Comparison of ENCODE assay signal across 2 cellular contexts in the genomic region with DNA sequence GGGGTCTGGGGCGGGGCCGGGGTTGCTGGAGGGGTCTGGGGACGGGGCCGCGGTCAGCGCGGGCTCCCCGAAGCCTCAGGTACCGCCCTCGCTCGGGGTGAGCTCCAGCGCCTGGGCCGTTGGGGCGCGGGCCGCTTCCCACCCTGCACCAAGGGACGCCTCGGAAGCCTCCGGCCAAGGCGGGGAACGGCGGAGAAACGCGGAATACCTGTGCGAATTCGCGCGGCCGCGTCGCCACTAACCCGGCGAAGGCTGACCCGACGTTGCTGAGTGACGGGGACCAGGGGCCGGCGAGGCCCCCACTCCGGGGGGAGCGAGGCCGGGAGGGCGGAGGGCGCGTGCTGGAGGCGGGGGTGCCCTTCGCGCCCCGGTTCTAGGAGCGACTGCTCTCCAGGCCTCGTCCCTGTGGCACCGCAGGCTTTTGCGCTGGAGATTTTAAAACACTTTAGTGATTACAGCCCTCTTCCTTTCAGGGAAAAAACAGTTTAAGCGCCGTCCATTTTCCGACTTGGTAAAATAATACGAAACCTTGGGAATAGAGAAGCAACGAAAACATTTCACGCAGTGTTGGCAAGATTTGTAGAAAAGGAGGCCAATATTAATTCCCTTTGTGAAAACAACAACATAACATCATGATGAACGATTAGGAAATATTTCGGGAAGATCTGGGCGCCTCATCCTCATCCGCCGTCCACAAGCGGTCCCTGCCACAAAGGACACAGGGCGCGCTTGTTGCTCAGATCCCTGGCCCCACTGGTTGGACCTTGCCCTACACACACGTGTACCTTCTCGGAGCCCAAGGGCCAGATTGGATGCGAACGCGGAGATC.
TF ChIP-seq lines count a peak whose summit lies in the region.

No MANE protein-coding gene starts in this region.

TF ChIP-seq in A549, 52 proteins besides CTCF, POLR2A, EP300 and RAD21 (continued from another document):
- TF ChIP-seq, protein P1, sequence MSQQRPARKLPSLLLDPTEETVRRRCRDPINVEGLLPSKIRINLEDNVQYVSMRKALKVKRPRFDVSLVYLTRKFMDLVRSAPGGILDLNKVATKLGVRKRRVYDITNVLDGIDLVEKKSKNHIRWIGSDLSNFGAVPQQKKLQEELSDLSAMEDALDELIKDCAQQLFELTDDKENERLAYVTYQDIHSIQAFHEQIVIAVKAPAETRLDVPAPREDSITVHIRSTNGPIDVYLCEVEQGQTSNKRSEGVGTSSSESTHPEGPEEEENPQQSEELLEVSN (IDR thresholded peaks at IDR 0.05; ENCODE audit: borderline replicate concordance, low read depth) = peak; percentile 36
- no peak for TF ChIP-seq HDAC2 (IDR thresholded peaks at IDR 0.05)
- TF ChIP-seq POLR2AphosphoS2 (conservative IDR thresholded peaks at IDR 0.05; ENCODE audit: low read length) = no peak
- TF ChIP-seq ZNF302 (CRISPR knock-in tag; IDR thresholded peaks at IDR 0.05) = no peak
- TF ChIP-seq MYC (IDR thresholded peaks at IDR 0.05; ENCODE audit: borderline replicate concordance, low read length) = no peak
- no peak for TF ChIP-seq GATA3 (IDR thresholded peaks at IDR 0.05; ENCODE audit: borderline replicate concordance)
- TF ChIP-seq, protein P2, sequence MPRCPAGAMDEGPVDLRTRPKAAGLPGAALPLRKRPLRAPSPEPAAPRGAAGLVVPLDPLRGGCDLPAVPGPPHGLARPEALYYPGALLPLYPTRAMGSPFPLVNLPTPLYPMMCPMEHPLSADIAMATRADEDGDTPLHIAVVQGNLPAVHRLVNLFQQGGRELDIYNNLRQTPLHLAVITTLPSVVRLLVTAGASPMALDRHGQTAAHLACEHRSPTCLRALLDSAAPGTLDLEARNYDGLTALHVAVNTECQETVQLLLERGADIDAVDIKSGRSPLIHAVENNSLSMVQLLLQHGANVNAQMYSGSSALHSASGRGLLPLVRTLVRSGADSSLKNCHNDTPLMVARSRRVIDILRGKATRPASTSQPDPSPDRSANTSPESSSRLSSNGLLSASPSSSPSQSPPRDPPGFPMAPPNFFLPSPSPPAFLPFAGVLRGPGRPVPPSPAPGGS (IDR thresholded peaks at IDR 0.05) = no peak
- TF ChIP-seq, protein P3, sequence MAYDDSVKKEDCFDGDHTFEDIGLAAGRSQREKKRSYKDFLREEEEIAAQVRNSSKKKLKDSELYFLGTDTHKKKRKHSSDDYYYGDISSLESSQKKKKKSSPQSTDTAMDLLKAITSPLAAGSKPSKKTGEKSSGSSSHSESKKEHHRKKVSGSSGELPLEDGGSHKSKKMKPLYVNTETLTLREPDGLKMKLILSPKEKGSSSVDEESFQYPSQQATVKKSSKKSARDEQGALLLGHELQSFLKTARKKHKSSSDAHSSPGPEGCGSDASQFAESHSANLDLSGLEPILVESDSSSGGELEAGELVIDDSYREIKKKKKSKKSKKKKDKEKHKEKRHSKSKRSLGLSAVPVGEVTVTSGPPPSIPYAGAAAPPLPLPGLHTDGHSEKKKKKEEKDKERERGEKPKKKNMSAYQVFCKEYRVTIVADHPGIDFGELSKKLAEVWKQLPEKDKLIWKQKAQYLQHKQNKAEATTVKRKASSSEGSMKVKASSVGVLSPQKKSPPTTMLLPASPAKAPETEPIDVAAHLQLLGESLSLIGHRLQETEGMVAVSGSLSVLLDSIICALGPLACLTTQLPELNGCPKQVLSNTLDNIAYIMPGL (CRISPR knock-in tag; IDR thresholded peaks at IDR 0.05; ENCODE audit: borderline replicate concordance) = no peak
- TF ChIP-seq FOSB (CRISPR knock-in tag; IDR thresholded peaks at IDR 0.05) = no peak

TF ChIP-seq in GM23338, 12 proteins besides CTCF, POLR2A, EP300 and RAD21 (continued from another document):
- TF ChIP-seq, protein P4, sequence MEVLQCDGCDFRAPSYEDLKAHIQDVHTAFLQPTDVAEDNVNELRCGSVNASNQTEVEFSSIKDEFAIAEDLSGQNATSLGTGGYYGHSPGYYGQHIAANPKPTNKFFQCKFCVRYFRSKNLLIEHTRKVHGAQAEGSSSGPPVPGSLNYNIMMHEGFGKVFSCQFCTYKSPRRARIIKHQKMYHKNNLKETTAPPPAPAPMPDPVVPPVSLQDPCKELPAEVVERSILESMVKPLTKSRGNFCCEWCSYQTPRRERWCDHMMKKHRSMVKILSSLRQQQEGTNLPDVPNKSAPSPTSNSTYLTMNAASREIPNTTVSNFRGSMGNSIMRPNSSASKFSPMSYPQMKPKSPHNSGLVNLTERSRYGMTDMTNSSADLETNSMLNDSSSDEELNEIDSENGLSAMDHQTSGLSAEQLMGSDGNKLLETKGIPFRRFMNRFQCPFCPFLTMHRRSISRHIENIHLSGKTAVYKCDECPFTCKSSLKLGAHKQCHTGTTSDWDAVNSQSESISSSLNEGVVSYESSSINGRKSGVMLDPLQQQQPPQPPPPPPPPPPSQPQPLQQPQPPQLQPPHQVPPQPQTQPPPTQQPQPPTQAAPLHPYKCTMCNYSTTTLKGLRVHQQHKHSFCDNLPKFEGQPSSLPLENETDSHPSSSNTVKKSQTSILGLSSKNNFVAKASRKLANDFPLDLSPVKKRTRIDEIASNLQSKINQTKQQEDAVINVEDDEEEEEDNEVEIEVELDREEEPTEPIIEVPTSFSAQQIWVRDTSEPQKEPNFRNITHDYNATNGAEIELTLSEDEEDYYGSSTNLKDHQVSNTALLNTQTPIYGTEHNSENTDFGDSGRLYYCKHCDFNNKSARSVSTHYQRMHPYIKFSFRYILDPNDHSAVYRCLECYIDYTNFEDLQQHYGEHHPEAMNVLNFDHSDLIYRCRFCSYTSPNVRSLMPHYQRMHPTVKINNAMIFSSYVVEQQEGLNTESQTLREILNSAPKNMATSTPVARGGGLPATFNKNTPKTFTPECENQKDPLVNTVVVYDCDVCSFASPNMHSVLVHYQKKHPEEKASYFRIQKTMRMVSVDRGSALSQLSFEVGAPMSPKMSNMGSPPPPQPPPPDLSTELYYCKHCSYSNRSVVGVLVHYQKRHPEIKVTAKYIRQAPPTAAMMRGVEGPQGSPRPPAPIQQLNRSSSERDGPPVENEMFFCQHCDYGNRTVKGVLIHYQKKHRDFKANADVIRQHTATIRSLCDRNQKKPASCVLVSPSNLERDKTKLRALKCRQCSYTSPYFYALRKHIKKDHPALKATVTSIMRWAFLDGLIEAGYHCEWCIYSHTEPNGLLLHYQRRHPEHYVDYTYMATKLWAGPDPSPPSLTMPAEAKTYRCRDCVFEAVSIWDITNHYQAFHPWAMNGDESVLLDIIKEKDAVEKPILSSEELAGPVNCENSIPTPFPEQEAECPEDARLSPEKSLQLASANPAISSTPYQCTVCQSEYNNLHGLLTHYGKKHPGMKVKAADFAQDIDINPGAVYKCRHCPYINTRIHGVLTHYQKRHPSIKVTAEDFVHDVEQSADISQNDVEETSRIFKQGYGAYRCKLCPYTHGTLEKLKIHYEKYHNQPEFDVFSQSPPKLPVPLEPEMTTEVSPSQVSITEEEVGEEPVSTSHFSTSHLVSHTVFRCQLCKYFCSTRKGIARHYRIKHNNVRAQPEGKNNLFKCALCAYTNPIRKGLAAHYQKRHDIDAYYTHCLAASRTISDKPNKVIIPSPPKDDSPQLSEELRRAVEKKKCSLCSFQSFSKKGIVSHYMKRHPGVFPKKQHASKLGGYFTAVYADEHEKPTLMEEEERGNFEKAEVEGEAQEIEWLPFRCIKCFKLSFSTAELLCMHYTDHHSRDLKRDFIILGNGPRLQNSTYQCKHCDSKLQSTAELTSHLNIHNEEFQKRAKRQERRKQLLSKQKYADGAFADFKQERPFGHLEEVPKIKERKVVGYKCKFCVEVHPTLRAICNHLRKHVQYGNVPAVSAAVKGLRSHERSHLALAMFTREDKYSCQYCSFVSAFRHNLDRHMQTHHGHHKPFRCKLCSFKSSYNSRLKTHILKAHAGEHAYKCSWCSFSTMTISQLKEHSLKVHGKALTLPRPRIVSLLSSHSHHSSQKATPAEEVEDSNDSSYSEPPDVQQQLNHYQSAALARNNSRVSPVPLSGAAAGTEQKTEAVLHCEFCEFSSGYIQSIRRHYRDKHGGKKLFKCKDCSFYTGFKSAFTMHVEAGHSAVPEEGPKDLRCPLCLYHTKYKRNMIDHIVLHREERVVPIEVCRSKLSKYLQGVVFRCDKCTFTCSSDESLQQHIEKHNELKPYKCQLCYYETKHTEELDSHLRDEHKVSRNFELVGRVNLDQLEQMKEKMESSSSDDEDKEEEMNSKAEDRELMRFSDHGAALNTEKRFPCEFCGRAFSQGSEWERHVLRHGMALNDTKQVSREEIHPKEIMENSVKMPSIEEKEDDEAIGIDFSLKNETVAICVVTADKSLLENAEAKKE (CRISPR knock-in tag; IDR thresholded peaks at IDR 0.05) = no peak
- TF ChIP-seq, protein P5, sequence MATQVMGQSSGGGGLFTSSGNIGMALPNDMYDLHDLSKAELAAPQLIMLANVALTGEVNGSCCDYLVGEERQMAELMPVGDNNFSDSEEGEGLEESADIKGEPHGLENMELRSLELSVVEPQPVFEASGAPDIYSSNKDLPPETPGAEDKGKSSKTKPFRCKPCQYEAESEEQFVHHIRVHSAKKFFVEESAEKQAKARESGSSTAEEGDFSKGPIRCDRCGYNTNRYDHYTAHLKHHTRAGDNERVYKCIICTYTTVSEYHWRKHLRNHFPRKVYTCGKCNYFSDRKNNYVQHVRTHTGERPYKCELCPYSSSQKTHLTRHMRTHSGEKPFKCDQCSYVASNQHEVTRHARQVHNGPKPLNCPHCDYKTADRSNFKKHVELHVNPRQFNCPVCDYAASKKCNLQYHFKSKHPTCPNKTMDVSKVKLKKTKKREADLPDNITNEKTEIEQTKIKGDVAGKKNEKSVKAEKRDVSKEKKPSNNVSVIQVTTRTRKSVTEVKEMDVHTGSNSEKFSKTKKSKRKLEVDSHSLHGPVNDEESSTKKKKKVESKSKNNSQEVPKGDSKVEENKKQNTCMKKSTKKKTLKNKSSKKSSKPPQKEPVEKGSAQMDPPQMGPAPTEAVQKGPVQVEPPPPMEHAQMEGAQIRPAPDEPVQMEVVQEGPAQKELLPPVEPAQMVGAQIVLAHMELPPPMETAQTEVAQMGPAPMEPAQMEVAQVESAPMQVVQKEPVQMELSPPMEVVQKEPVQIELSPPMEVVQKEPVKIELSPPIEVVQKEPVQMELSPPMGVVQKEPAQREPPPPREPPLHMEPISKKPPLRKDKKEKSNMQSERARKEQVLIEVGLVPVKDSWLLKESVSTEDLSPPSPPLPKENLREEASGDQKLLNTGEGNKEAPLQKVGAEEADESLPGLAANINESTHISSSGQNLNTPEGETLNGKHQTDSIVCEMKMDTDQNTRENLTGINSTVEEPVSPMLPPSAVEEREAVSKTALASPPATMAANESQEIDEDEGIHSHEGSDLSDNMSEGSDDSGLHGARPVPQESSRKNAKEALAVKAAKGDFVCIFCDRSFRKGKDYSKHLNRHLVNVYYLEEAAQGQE (IDR thresholded peaks at IDR 0.05; ENCODE audit: unreplicated experiment) = no peak
- TF ChIP-seq JUNB (IDR thresholded peaks at IDR 0.05; ENCODE audit: unreplicated experiment) (no peak), ZNF114 (CRISPR knock-in tag; IDR thresholded peaks at IDR 0.05) (no peak), NANOG (IDR thresholded peaks at IDR 0.05; ENCODE audit: borderline replicate concordance) (no peak), STAT1 (IDR thresholded peaks at IDR 0.05; ENCODE audit: unreplicated experiment) (no peak), CREB1 (CRISPR knock-in tag; IDR thresholded peaks at IDR 0.05; ENCODE audit: low read depth) (0 out of 2 replicates have a peak, but pooled peaks have one; percentile 29)
